ENCODE assay signal across 25 cellular contexts in the genomic region with DNA sequence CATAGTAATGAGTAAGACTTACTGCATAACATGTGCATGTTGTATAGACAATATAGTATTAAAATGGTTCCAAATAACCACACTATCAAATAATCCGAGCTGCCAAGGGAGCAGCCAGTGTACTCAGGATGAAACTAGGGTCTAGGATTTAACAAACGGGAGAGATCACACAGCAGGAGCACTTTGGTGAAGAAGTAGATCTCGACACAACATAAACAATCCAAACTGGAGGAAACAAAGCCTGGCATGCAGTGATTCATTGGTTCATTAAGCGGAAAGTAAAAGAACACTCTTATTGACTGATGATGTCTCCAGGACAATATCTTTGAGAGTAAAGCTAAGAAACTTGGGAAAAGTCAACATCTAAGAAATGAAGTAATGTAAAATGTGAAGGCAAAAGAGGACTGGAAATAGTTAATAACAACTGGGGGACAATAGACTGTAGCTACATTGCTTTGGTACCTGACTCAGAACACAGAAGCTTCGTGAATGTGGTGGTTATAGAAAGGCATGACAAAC.
"Had no signal": no experiment of that assay in that cellular context is flagged by ENCODE, and none has a peak within 500 bp of the region (broad histone marks: within the 10 kb centered on the region; RNA-seq: fewer than 3 reads in every experiment).

No MANE protein-coding gene starts in this region.

- H3K27me3 ChIP-seq: breast epithelium, gastroesophageal sphincter, heart right ventricle, left lung, pancreas, right lobe of liver, testis, uterus had no signal

- H3K9me3 ChIP-seq: gastroesophageal sphincter, pancreas, right lobe of liver, testis, uterus had no signal

- H3K36me3 ChIP-seq: breast epithelium, gastroesophageal sphincter, heart right ventricle, left lung, pancreas, right lobe of liver, WERI-Rb-1 had no signal

- DNase-seq: activated CD4-positive, alpha-beta T cell treated with anti-CD3 and anti-CD28 coated beads, Interleukin-2, amount 10 ng/mL, durations not matched to agents 7 days and 5 days; activated CD4-positive, CD25-positive, alpha-beta regulatory T cell treated with anti-CD3 and anti-CD28 coated beads, Interleukin-2, amount 50 U/mL, for 72 hours; activated CD8-positive, alpha-beta memory T cell treated with anti-CD3 and anti-CD28 coated beads, Interleukin-2, amount 10 ng/mL, durations not matched to agents 7 days and 5 days; activated CD8-positive, alpha-beta T cell treated with anti-CD3 and anti-CD28 coated beads for 36 hours; activated effector memory CD4-positive, alpha-beta T cell treated with anti-CD3 and anti-CD28 coated beads, Interleukin-2, amount 50 U/mL, for 16 hours; activated naive CD4-positive, alpha-beta T cell treated with anti-CD3 and anti-CD28 coated beads, Interleukin-2, amount 50 U/mL, for 16 hours; activated naive CD8-positive, alpha-beta T cell treated with anti-CD3 and anti-CD28 coated beads, Interleukin-2, amount 50 U/mL, for 24 hours; activated T-cell treated with anti-CD3 and anti-CD28 coated beads for 4 hours; heart right ventricle; left lung; naive thymus-derived CD8-positive, alpha-beta T cell; pancreas; right lobe of liver; small intestine; stimulated activated CD4-positive, alpha-beta T cell treated with anti-CD3 and anti-CD28 coated beads, Interleukin-15, amount 100 ng/mL, for 24 hours; stimulated activated naive CD4-positive, alpha-beta T cell; T-helper 1 cell; testis; trophoblast cell; uterus; WERI-Rb-1 had no signal

- H3K4me3 ChIP-seq: breast epithelium, coronary artery, gastroesophageal sphincter, heart right ventricle, left lung, lung, pancreas, right lobe of liver, testis, uterus had no signal

- H3K4me1 ChIP-seq: breast epithelium, gastroesophageal sphincter, heart right ventricle, left lung, pancreas, right lobe of liver, testis, uterus had no signal
